Comparison of ENCODE assay signal across 8 cellular contexts in genomic region chr17:78974635-78975591, GRCh38. TPM values are rescaled to one million over a fixed set of nuclear protein-coding genes. Genes with fewer than 3 reads are reported as not detected.
DNase-seq lines count a peak whose midpoint lies in the region; ATAC-seq lines count a peak whose summit lies in the region.

No MANE protein-coding gene starts in this region.

- H3K4me3 ChIP-seq in naive thymus-derived CD4-positive, alpha-beta T cell (ENCODE audit: low read length), result no peak overlapping the region

- H3K4me1 ChIP-seq in naive thymus-derived CD4-positive, alpha-beta T cell (ENCODE audit: control insufficient read depth in 2 of 2, insufficient read depth in 2 of 2, low read length in 2 of 2), result peaks cover 0 to 29% of the 10 kb centered on the region in 2 donors

- peak overlapping the region in 3 of 9 donors; percentile 19 to 74 (median 22) for H3K27ac Mint-ChIP-seq in naive thymus-derived CD4-positive, alpha-beta T cell

- no peaks in the 10 kb centered on the region for H3K27me3 ChIP-seq in naive thymus-derived CD4-positive, alpha-beta T cell (ENCODE audit: control insufficient read depth in 2 of 2, insufficient read depth in 2 of 2, low read length in 2 of 2)

- peak; percentile 21 for ATAC-seq in naive thymus-derived CD4-positive, alpha-beta T cell
- ATAC-seq in HG03108 (IDR thresholded peaks at IDR 0.05; ENCODE audit: unreplicated experiment) (no peak), HG03095 (IDR thresholded peaks at IDR 0.05; ENCODE audit: unreplicated experiment) (no peak), HG02610 (IDR thresholded peaks at IDR 0.05; ENCODE audit: unreplicated experiment) (no peak)

- H3K9me3 ChIP-seq in naive thymus-derived CD4-positive, alpha-beta T cell (ENCODE audit: control insufficient read depth in 2 of 3, low read length in 3 of 3), result no peaks in the 10 kb centered on the region

- DNase-seq in GM03348 (ENCODE audit: low spot score) (peak; percentile 87), NCI-H69 (lab: John Stamatoyannopoulos, UW) (peak; percentile 91), epidermal melanocyte (ENCODE audit: insufficient read length, low spot score) (peak; percentile 69), DMS79 (lab: John Stamatoyannopoulos, UW) (no peak)
- DNase-seq in naive thymus-derived CD4-positive, alpha-beta T cell, result no peak

- peaks cover 17 to 39% (median 27%) of the 10 kb centered on the region in 7 donors for H3K4me1 Mint-ChIP-seq in naive thymus-derived CD4-positive, alpha-beta T cell

- CTCF ChIA-PET in naive thymus-derived CD4-positive, alpha-beta T cell (lab: Charles Lee), result interaction anchor here (0.6 kb wide), 1 partner anchor 22 kb away, joined by 3 read pairs; no protein-coding TSS in a partner anchor

- H3K9me3 Mint-ChIP-seq in naive thymus-derived CD4-positive, alpha-beta T cell, result no peaks in the 10 kb centered on the region

- H3K36me3 ChIP-seq in naive thymus-derived CD4-positive, alpha-beta T cell (ENCODE audit: control insufficient read depth in 2 of 3, insufficient read depth in 3 of 3, low read length in 3 of 3), result peaks cover 0 to 32% (median 0%) of the 10 kb centered on the region in 3 experiments

- H3K27ac ChIP-seq in naive thymus-derived CD4-positive, alpha-beta T cell (ENCODE audit: low read depth, low read length), result no peak overlapping the region

- intact Hi-C loops in naive thymus-derived CD4-positive, alpha-beta T cell (cut with micrococcal nuclease), result loop anchor here in 1 of 2 donors (5.0 kb wide), 1 partner anchor 48 kb away; the partner anchor contains the start of gene TIMP2

- H3K36me3 Mint-ChIP-seq in naive thymus-derived CD4-positive, alpha-beta T cell, result peaks cover 0 to 5% (median 0%) of the 10 kb centered on the region in 5 donors

- no peak overlapping the region for H3K4me3 Mint-ChIP-seq in naive thymus-derived CD4-positive, alpha-beta T cell

- H3K27me3 Mint-ChIP-seq in naive thymus-derived CD4-positive, alpha-beta T cell, result no peaks in the 10 kb centered on the region

- POLR2A ChIA-PET in naive thymus-derived CD4-positive, alpha-beta T cell (lab: Charles Lee), result no interaction called here

RNA-seq across cellular contexts. Expression of gene LGALS3BP, which starts 4.8 kb away (rescaled TPM):
- 100 to 1,000 TPM in 1 of 5 experiments, 10 to 100 TPM in 4; 44.7 to 267 (median 53.9) TPM for total RNA-seq in naive thymus-derived CD4-positive, alpha-beta T cell
- 100 to 1,000 TPM; 116 to 122 TPM for polyA plus RNA-seq in naive thymus-derived CD4-positive, alpha-beta T cell

RNA-seq across cellular contexts. Expression of gene CANT1, which starts 34.7 kb away (rescaled TPM):
- 10 to 100 TPM; 40.1 to 82.2 (median 43.0) TPM for total RNA-seq in naive thymus-derived CD4-positive, alpha-beta T cell
- polyA plus RNA-seq in naive thymus-derived CD4-positive, alpha-beta T cell, result 10 to 100 TPM; 11.2 to 11.4 TPM

RNA-seq across cellular contexts. Expression of gene C1QTNF1, which starts 49.1 kb away (rescaled TPM):
- under 1 TPM in 1 of 5 experiments, not detected in 4; 0.10 TPM for total RNA-seq in naive thymus-derived CD4-positive, alpha-beta T cell
- polyA plus RNA-seq in naive thymus-derived CD4-positive, alpha-beta T cell, result not detected

RNA-seq across cellular contexts. Expression of gene TIMP2, which starts 49.7 kb away (rescaled TPM):
- total RNA-seq in naive thymus-derived CD4-positive, alpha-beta T cell, result 10 to 100 TPM in 1 of 5 experiments, 1 to 10 TPM in 4; 1.2 to 46.1 (median 5.8) TPM
- under 1 TPM; 0.23 to 0.31 TPM for polyA plus RNA-seq in naive thymus-derived CD4-positive, alpha-beta T cell

Comparison
In these comparisons a context has a peak if more than half of its experiments do, and no peak if none do; other contexts are left out.
1. DNase-seq: peak in GM03348 (single experiment), NCI-H69 (single experiment) and epidermal melanocyte (single experiment); none in naive thymus-derived CD4-positive, alpha-beta T cell (0 of 9) and DMS79 (single experiment).